Comparison of ENCODE assay signal across 31 cellular contexts in genomic region chr3:150439657-150440056, GRCh38. TPM values are rescaled to one million over a fixed set of nuclear protein-coding genes. Genes with fewer than 3 reads are reported as not detected.
DNase-seq lines count a peak whose midpoint lies in the region; ATAC-seq and TF ChIP-seq lines count a peak whose summit lies in the region.
"Had no signal": no experiment of that assay in that cellular context is flagged by ENCODE, and none has a peak within 500 bp of the region (broad histone marks: within the 10 kb centered on the region; RNA-seq: fewer than 3 reads in every experiment).

No MANE protein-coding gene starts in this region.

- no peak for TF ChIP-seq RAD21 in IMR-90 (IDR thresholded peaks at IDR 0.05; ENCODE audit: low read length)

- no peak overlapping the region for H4K5ac ChIP-seq in IMR-90 (ENCODE audit: low read depth, low read length)

- peaks cover 47% of the 10 kb centered on the region for H3K4me1 Mint-ChIP-seq in chondrocyte (ENCODE audit: low read depth)

- no peak overlapping the region for H3K14ac ChIP-seq in IMR-90 (replicated peaks; ENCODE audit: low read depth, low read length)

- no peak overlapping the region for H3K4ac ChIP-seq in IMR-90 (ENCODE audit: low read depth, low read length)

- H3K9me3 ChIP-seq in IMR-90 (ENCODE audit: control insufficient read depth, insufficient read depth, low read length): no peaks in the 10 kb centered on the region
- H3K9me3 ChIP-seq: ascending aorta, esophagus squamous epithelium, stomach had no signal

- TF ChIP-seq CTCF in IMR-90 (conservative IDR thresholded peaks at IDR 0.05; ENCODE audit: low read depth, low read length): no peak
- no peak for TF ChIP-seq CTCF in chondrocyte (IDR thresholded peaks at IDR 0.05)
- no peak for TF ChIP-seq CTCF in dorsolateral prefrontal cortex (IDR thresholded peaks at IDR 0.05 in 54 of 56, conservative IDR thresholded peaks at IDR 0.05 in 2 of 56; ENCODE audit: low read depth in 1 of 56, partially characterized antibody in 56 of 56)

- H3K18ac ChIP-seq in IMR-90 (ENCODE audit: low read depth, low read length): peak overlapping the region; percentile 30; the same call in 1 of the 2 replicates

- no peaks in the 10 kb centered on the region for H3K9me3 Mint-ChIP-seq in chondrocyte (ENCODE audit: low read depth)
- H3K9me3 Mint-ChIP-seq: central memory CD8-positive, alpha-beta T cell had no signal

- in situ Hi-C loops in Caki2 (cut with HindIII; ENCODE audit: low pct_unique_long_range_greater_than_20kb, low sequenced_read_pairs) (no loop called here), IMR-90 (cut with MboI; ENCODE audit: low sequenced_read_pairs) (no loop called here), G401 (cut with HindIII; ENCODE audit: low sequenced_read_pairs) (no loop called here)

- H2AK9ac ChIP-seq in IMR-90 (replicated peaks; ENCODE audit: low read depth, low read length, poor library complexity): no peak overlapping the region

- 0 out of 2 replicates have a peak, but pooled peaks have one; percentile 22 for ATAC-seq in IMR-90 (ENCODE audit: low read depth)
- ATAC-seq in left lobe of liver: peak; percentile 89
- ATAC-seq: HCT116; left cardiac atrium; naive thymus-derived CD4-positive, alpha-beta T cell had no signal

- no peak overlapping the region for H4K8ac ChIP-seq in IMR-90 (ENCODE audit: low read depth in 2 of 2, low read length in 2 of 2)

- intact Hi-C loops in IMR-90 (cut with micrococcal nuclease) (no loop called here), dorsolateral prefrontal cortex (cut with DNase I) (no loop called here)

- H3K4me2 ChIP-seq in IMR-90 (ENCODE audit: low read depth, low read length): peak overlapping the region; percentile 33; the same call in 1 of the 2 replicates

- H2BK20ac ChIP-seq in IMR-90 (ENCODE audit: low read depth, low read length): no peak overlapping the region

- H3K9ac ChIP-seq in IMR-90 (ENCODE audit: low read depth, low read length): no peak overlapping the region

- dilution Hi-C loops in IMR-90 (cut with HindIII; ENCODE audit: low sequenced_read_pairs, unreplicated experiment): no loop called here

- H2BK5ac ChIP-seq in IMR-90 (ENCODE audit: low read depth, low read length, poor library complexity, severe bottlenecking): no peak overlapping the region

- no peak overlapping the region for H3K27ac ChIP-seq in IMR-90 (ENCODE audit: insufficient read depth, low read length)
- H3K27ac ChIP-seq in dorsolateral prefrontal cortex: no peak overlapping the region
- H3K27ac ChIP-seq: ascending aorta, esophagus squamous epithelium, stomach had no signal

- DNase-seq in Caki2 (ENCODE audit: low read depth) (peak; percentile 35), IMR-90 (peak; percentile 26), chondrocyte (ENCODE audit: low spot score) (no peak), left lobe of liver (ENCODE audit: low spot score) (no peak), erythroblast (lab: John Stamatoyannopoulos, UW) (no peak), dorsolateral prefrontal cortex (no peak), G401 (ENCODE audit: low spot score) (no peak)
- no peak for DNase-seq in activated CD4-positive, CD25-positive, alpha-beta regulatory T cell (lab: John Stamatoyannopoulos, UW)
- DNase-seq: ACHN; activated CD4-positive, alpha-beta T cell treated with anti-CD3 and anti-CD28 coated beads for 48 hours; C1 segment of cervical spinal cord; Calu3; effector CD8-positive, alpha-beta T cell; esophagus squamous epithelium; glutamatergic neuron; KG1; left cardiac atrium; naive thymus-derived CD4-positive, alpha-beta T cell; NCI-H187; NCI-H2227 treated with DMSO at 0.1 percent for 48 hours; NCI-H82; OCI-M1; retina; stimulated activated CD4-positive, alpha-beta T cell treated with anti-CD3 and anti-CD28 coated beads, Interleukin-12 subunit alpha, Interleukin-12 subunit beta, amount 100 ng/mL, for 4 hours; stomach; T-helper 1 cell; trophoblast cell had no signal

- H3K4me3 Mint-ChIP-seq in chondrocyte (ENCODE audit: unreplicated experiment): no peak overlapping the region
- H3K4me3 Mint-ChIP-seq: activated naive CD8-positive, alpha-beta T cell; central memory CD8-positive, alpha-beta T cell; naive thymus-derived CD4-positive, alpha-beta T cell had no signal

- WGBS in IMR-90 (ENCODE audit: extremely low coverage in 2 of 2, insufficient read length in 1 of 2), 2 experiments: no CpG with 5 or more reads among the region's 3 CpGs

- peaks cover 3% of the 10 kb centered on the region for H3K9me1 ChIP-seq in IMR-90 (ENCODE audit: insufficient read depth, low read length)

- H3K36me3 Mint-ChIP-seq in chondrocyte (ENCODE audit: low read depth): peaks cover 9% of the 10 kb centered on the region

- H3K4me3 ChIP-seq in IMR-90 (ENCODE audit: insufficient read depth, low read depth, low read length) (no peak overlapping the region), dorsolateral prefrontal cortex (no peak overlapping the region)
- H3K4me3 ChIP-seq: ascending aorta, esophagus squamous epithelium, stomach had no signal

- H3K27me3 ChIP-seq in IMR-90 (ENCODE audit: control insufficient read depth, insufficient read depth, low read length) (no peaks in the 10 kb centered on the region), dorsolateral prefrontal cortex (no peaks in the 10 kb centered on the region)
- H3K27me3 ChIP-seq: ascending aorta, esophagus squamous epithelium, stomach had no signal

- peaks cover 5 to 41% of the 10 kb centered on the region in 2 experiments for H3K79me1 ChIP-seq in IMR-90 (ENCODE audit: low read depth in 1 of 2, low read length in 2 of 2)

- no peaks in the 10 kb centered on the region; the same call in none of the 2 replicates for H3K36me3 ChIP-seq in IMR-90 (ENCODE audit: control insufficient read depth, insufficient read depth, low read length)
- H3K36me3 ChIP-seq: ascending aorta had no signal

- BruUV-seq in IMR-90 (replicated peaks; lab: Mats Ljungman, UMichigan): no TSS peak

- no peak overlapping the region for H2AFZ ChIP-seq in IMR-90 (replicated peaks; ENCODE audit: low read length, poor library complexity)

- no peak overlapping the region for H4K91ac ChIP-seq in IMR-90 (ENCODE audit: insufficient read depth, low read depth, low read length)

- H2BK120ac ChIP-seq in IMR-90 (ENCODE audit: low read depth, low read length): no peak overlapping the region

- no peaks in the 10 kb centered on the region for H3K27me3 Mint-ChIP-seq in chondrocyte (ENCODE audit: low read depth)
- H3K27me3 Mint-ChIP-seq: activated naive CD8-positive, alpha-beta T cell; central memory CD8-positive, alpha-beta T cell; naive thymus-derived CD4-positive, alpha-beta T cell had no signal

- POLR2A ChIA-PET in IMR-90 (lab: Charles Lee; ENCODE audit: unreplicated experiment): no interaction called here

- no peak overlapping the region for H3K23ac ChIP-seq in IMR-90 (ENCODE audit: low read depth, low read length)

- H4K20me1 ChIP-seq in IMR-90 (ENCODE audit: insufficient read depth, low read length): peaks cover 62% of the 10 kb centered on the region

- no peak overlapping the region for H2BK15ac ChIP-seq in IMR-90 (ENCODE audit: low read depth, low read length)

- no peak overlapping the region for H3K56ac ChIP-seq in IMR-90 (ENCODE audit: extremely low read depth, insufficient read depth, low read length)

- H2AK5ac ChIP-seq in IMR-90 (ENCODE audit: low read depth, low read length): no peak overlapping the region

- peaks cover 8% of the 10 kb centered on the region for H3K4me1 ChIP-seq in IMR-90 (ENCODE audit: control insufficient read depth, insufficient read depth, low read length)

- CTCF ChIA-PET in IMR-90 (lab: Yijun Ruan, JAX): no interaction called here

- TF ChIP-seq POLR2A in IMR-90 (IDR thresholded peaks at IDR 0.05; ENCODE audit: low read depth, low read length): no peak
- no peak for TF ChIP-seq POLR2A in erythroblast (IDR thresholded peaks at IDR 0.05; ENCODE audit: low read length)

- H3K27ac Mint-ChIP-seq in chondrocyte (ENCODE audit: unreplicated experiment): peak overlapping the region; percentile 64
- H3K27ac Mint-ChIP-seq: activated naive CD8-positive, alpha-beta T cell had no signal

TF ChIP-seq in IMR-90, 13 proteins besides CTCF, POLR2A, EP300 and RAD21 (continues in another document):
- TF ChIP-seq MXI1 (IDR thresholded peaks at IDR 0.05; ENCODE audit: borderline replicate concordance, low read depth, low read length): no peak
- no peak for TF ChIP-seq BHLHE40 (IDR thresholded peaks at IDR 0.05; ENCODE audit: low read depth, low read length)
- no peak for TF ChIP-seq SMC3 (IDR thresholded peaks at IDR 0.05; ENCODE audit: low read depth, low read length)
- no peak for TF ChIP-seq CHD1 (IDR thresholded peaks at IDR 0.05; ENCODE audit: low read depth, low read length)
- TF ChIP-seq MAZ (IDR thresholded peaks at IDR 0.05; ENCODE audit: borderline replicate concordance, low read depth, low read length): no peak
- no peak for TF ChIP-seq MAFK (IDR thresholded peaks at IDR 0.05; ENCODE audit: low read depth, low read length)
- TF ChIP-seq NFE2L2 (IDR thresholded peaks at IDR 0.05; ENCODE audit: low read depth, low read length): no peak
- TF ChIP-seq CEBPB (IDR thresholded peaks at IDR 0.05; ENCODE audit: low read depth, low read length): no peak
- TF ChIP-seq ELK1 (IDR thresholded peaks at IDR 0.05; ENCODE audit: borderline replicate concordance, low read depth, low read length): no peak

RNA-seq across cellular contexts. Expression of gene TSC22D2, which starts 31.6 kb away (rescaled TPM):
- 4.5 and 6.2 TPM in 2 replicates for total RNA-seq in Caki2 (2014; rRNA removed; shearing (Covaris generic); ENCODE audit: low replicate concordance)
- total RNA-seq in IMR-90 (2012; rRNA removed) (12.2 and 15.8 TPM in 2 replicates), chondrocyte (39.8 to 48.2 TPM (median 42.9 TPM) in 3 replicates), left lobe of liver (8.5 TPM), dorsolateral prefrontal cortex (10 to 100 TPM; 32.6 to 65.1 (median 45.0) TPM)
- 16.7 and 20.5 TPM in 2 replicates for polyA plus RNA-seq in IMR-90 (2012; rRNA removed)
- polyA plus RNA-seq in IMR-90 (2012; cell fraction: cytosol; rRNA removed): 6.3 and 8.5 TPM in 2 replicates
- 8.2 and 33.9 TPM in 2 replicates for polyA plus RNA-seq in IMR-90 (2012; cell fraction: nucleus; rRNA removed; ENCODE audit: low replicate concordance)
- 2.3 and 10.4 TPM in 2 replicates for total RNA-seq in G401 (2014; rRNA removed; shearing (Covaris generic))

Comparison
In these comparisons a context has a peak if more than half of its experiments do, and no peak if none do; other contexts are left out.
1. DNase-seq: peak in Caki2 (single experiment) and IMR-90 (single experiment); none in chondrocyte (single experiment), left lobe of liver (single experiment), activated CD4-positive, CD25-positive, alpha-beta regulatory T cell (0 of 4), erythroblast (0 of 2), dorsolateral prefrontal cortex (0 of 10) and G401 (single experiment).